35 cellular contexts compared by ENCODE assay signal in genomic region chr1:107073493-107073892, GRCh38. TPM values are rescaled to one million over a fixed set of nuclear protein-coding genes. Genes with fewer than 3 reads are reported as not detected.
DNase-seq lines count a peak whose midpoint lies in the region; ATAC-seq, FAIRE-seq and TF ChIP-seq lines count a peak whose summit lies in the region.
"Had no signal": no experiment of that assay in that cellular context is flagged by ENCODE, and none has a peak within 500 bp of the region (broad histone marks: within the 10 kb centered on the region; RNA-seq: fewer than 3 reads in every experiment).

No MANE protein-coding gene starts in this region.

- CTCF ChIA-PET in HepG2 (lab: Yijun Ruan, JAX; ENCODE audit: low intra/inter-chr PET ratio, low total read pairs) (no interaction called here), HEK293 (lab: Yijun Ruan, JAX) (no interaction called here), GM12878 (lab: Yijun Ruan, JAX) (no interaction called here)

- DNase-seq in HepG2 (ENCODE audit: low spot score) (no peak), right lobe of liver (no peak), GM18507 (ENCODE audit: extremely low spot score, insufficient read length, low read depth) (no peak), GM12878 (ENCODE audit: low read depth, low spot score) (no peak), left lobe of liver (ENCODE audit: low spot score) (no peak)
- DNase-seq in stimulated activated CD4-positive, alpha-beta T cell treated with anti-CD3 and anti-CD28 coated beads, Interleukin-4, amount 100 ng/mL, for 4 hours = no peak
- DNase-seq: 8988T; ACHN; AML-193; BE2C; C1 segment of cervical spinal cord; Caco-2; Calu3; CD4-positive, alpha-beta memory T cell; CD4-positive, alpha-beta T cell; CD4-positive, CD25-positive, alpha-beta regulatory T cell; CD8-positive, alpha-beta memory T cell; CD8-positive, alpha-beta T cell; COR-L47; DMS 273 treated with DMSO at 0.1 percent for 48 hours; DMS153; DMS53; DMS79; DMS79 treated with DMSO at 0.1 percent for 48 hours; DND-41; EL had no signal

- H3K27me3 ChIP-seq in HepG2 (ENCODE audit: control insufficient read depth in 1 of 2, insufficient read depth in 2 of 2, low read length in 2 of 2) (no peaks in the 10 kb centered on the region), right lobe of liver (no peaks in the 10 kb centered on the region), GM12878 (replicated peaks in 1 of 2; ENCODE audit: control insufficient read depth in 2 of 2, insufficient read depth in 2 of 2, low read length in 1 of 2) (no peaks in the 10 kb centered on the region)
- H3K27me3 ChIP-seq: BE2C; BLaER1; BLaER1 treated with 17β-estradiol and CSF1 and Interleukin-3, amounts not matched to agents 10 nM and 100 nM had no signal

- FAIRE-seq in HepG2 (lab: Jason Lieb, UNC) (no peak), GM18507 (lab: Jason Lieb, UNC) (peak; percentile 29), GM12878 (lab: Jason Lieb, UNC) (no peak)
- FAIRE-seq: A204.1, A549, D721Med had no signal

- ATAC-seq in HepG2 (no peak), right lobe of liver (no peak), GM12878 (no peak), left lobe of liver (no peak), HG03432 (IDR thresholded peaks at IDR 0.05; ENCODE audit: unreplicated experiment) (no peak)
- ATAC-seq: A549; CD8-positive, alpha-beta T cell had no signal

- H3K79me2 ChIP-seq in HepG2 (ENCODE audit: insufficient read depth, low read length) (no peaks in the 10 kb centered on the region), GM12878 (ENCODE audit: control insufficient read depth, insufficient read depth, low read length) (no peaks in the 10 kb centered on the region)

- H3K27ac ChIP-seq in HepG2 (ENCODE audit: extremely low read length, insufficient read depth, low read length) (no peak overlapping the region), right lobe of liver (no peak overlapping the region), HEK293 (ENCODE audit: extremely low read depth, low read depth, low read length) (no peak overlapping the region), GM12878 (ENCODE audit: control insufficient read depth, insufficient read depth) (no peak overlapping the region)
- H3K27ac ChIP-seq: 22Rv1; A549; BLaER1; BLaER1 treated with 17β-estradiol and CSF1 and Interleukin-3, amounts not matched to agents 10 nM and 100 nM; C4-2B had no signal

- H3K4me3 ChIP-seq in HepG2 (replicated peaks in 1 of 3; ENCODE audit: insufficient read depth in 1 of 3, low read depth in 2 of 3, low read length in 3 of 3) = no peak overlapping the region
- H3K4me3 ChIP-seq in right lobe of liver = no peak overlapping the region
- H3K4me3 ChIP-seq in HEK293 (ENCODE audit: low read depth, low read length) = no peak overlapping the region
- no peak overlapping the region for H3K4me3 ChIP-seq in GM12878
- H3K4me3 ChIP-seq: A549; BLaER1; BLaER1 treated with 17β-estradiol and CSF1 and Interleukin-3, amounts not matched to agents 10 nM and 100 nM had no signal

- TF ChIP-seq RAD21 in HepG2 (CRISPR knock-in tag; IDR thresholded peaks at IDR 0.05) = no peak
- no peak for TF ChIP-seq RAD21 in GM12878 (IDR thresholded peaks at IDR 0.05; ENCODE audit: insufficient read depth, low read depth, low read length)

- no peak overlapping the region for H2AFZ ChIP-seq in HepG2 (ENCODE audit: low read length)
- no peak overlapping the region for H2AFZ ChIP-seq in GM12878 (ENCODE audit: control insufficient read depth, low read depth, low read length)

- H4K20me1 ChIP-seq in HepG2 (ENCODE audit: insufficient read depth, low read length) (no peaks in the 10 kb centered on the region), GM12878 (ENCODE audit: control insufficient read depth, insufficient read depth) (no peaks in the 10 kb centered on the region)
- H4K20me1 ChIP-seq: BLaER1; BLaER1 treated with 17β-estradiol and CSF1 and Interleukin-3, amounts not matched to agents 10 nM and 100 nM had no signal

- H3K4me1 ChIP-seq in HepG2 (ENCODE audit: insufficient read depth, low read length) (no peaks in the 10 kb centered on the region), right lobe of liver (no peaks in the 10 kb centered on the region), HEK293 (ENCODE audit: control insufficient read depth, insufficient read depth, low read length) (no peaks in the 10 kb centered on the region), GM12878 (ENCODE audit: control insufficient read depth, insufficient read depth, low read length) (no peaks in the 10 kb centered on the region)
- H3K4me1 ChIP-seq: A549; BE2C; BLaER1; BLaER1 treated with 17β-estradiol and CSF1 and Interleukin-3, amounts not matched to agents 10 nM and 100 nM; Caco-2 had no signal

- under 1% methylated on average over 4 of the region's 4 CpGs for WGBS in HepG2 (ENCODE audit: low lambda C conversion rate)
- WGBS in right lobe of liver (ENCODE audit: insufficient coverage, low coverage, low lambda C conversion rate, missing lambda C conversion rate) = 42% methylated on average over 4 of the region's 4 CpGs
- 29% methylated on average over 4 of the region's 4 CpGs for WGBS in GM12878 (ENCODE audit: insufficient coverage, insufficient replicate concordance, low lambda C conversion rate, missing lambda C conversion rate)

- no peak for TF ChIP-seq POLR2A in HepG2 (IDR thresholded peaks at IDR 0.05; ENCODE audit: insufficient read depth in 1 of 2, low read depth in 2 of 2, low read length in 2 of 2)
- TF ChIP-seq POLR2A in right lobe of liver (IDR thresholded peaks at IDR 0.05) = no peak
- no peak for TF ChIP-seq POLR2A in GM12878 (IDR thresholded peaks at IDR 0.05; ENCODE audit: low read depth, low read length)

- TF ChIP-seq CTCF in HepG2 (CRISPR knock-in tag; IDR thresholded peaks at IDR 0.05) (no peak), right lobe of liver (IDR thresholded peaks at IDR 0.05) (no peak), HEK293 (tag by site-specific recombination; IDR thresholded peaks at IDR 0.05) (no peak), GM12878 (IDR thresholded peaks at IDR 0.05 in 2 of 3, conservative IDR thresholded peaks at IDR 0.05 in 1 of 3; ENCODE audit: control insufficient read depth in 2 of 3, extremely low read depth in 1 of 3, insufficient read depth in 1 of 3, low read depth in 3 of 3, low read length in 3 of 3) (no peak)

- in situ Hi-C loops in HepG2 (cut with HindIII; ENCODE audit: extremely low pct_ligation_motif_present, low pct_unique_long_range_greater_than_20kb) = no loop called here
- in situ Hi-C loops in GM12878 (cut with MboI) = no loop called here

- POLR2A ChIA-PET in HepG2 (lab: Yijun Ruan, JAX) (no interaction called here), HEK293 (lab: Yijun Ruan, JAX) (no interaction called here), GM12878 (lab: Charles Lee) (no interaction called here)

- H3K9me3 ChIP-seq in HepG2 (ENCODE audit: low read length) (no peaks in the 10 kb centered on the region), right lobe of liver (no peaks in the 10 kb centered on the region), HEK293 (ENCODE audit: control insufficient read depth, insufficient read depth, low read depth, low read length) (no peaks in the 10 kb centered on the region), GM12878 (replicated peaks; ENCODE audit: control insufficient read depth, insufficient read depth, low read length) (no peaks in the 10 kb centered on the region)
- H3K9me3 ChIP-seq: A549; BE2C; BLaER1; BLaER1 treated with 17β-estradiol and CSF1 and Interleukin-3, amounts not matched to agents 10 nM and 100 nM; Caco-2 had no signal

- BruUV-seq in HepG2 (replicated peaks; lab: Mats Ljungman, UMichigan) = no TSS peak
- BruUV-seq in GM12878 (replicated peaks; lab: Mats Ljungman, UMichigan) = no TSS peak

- TF ChIP-seq EP300 in HepG2 (IDR thresholded peaks at IDR 0.05; ENCODE audit: low read depth in 2 of 2, low read length in 2 of 2) (no peak), HepG2 (CRISPR knock-in tag; IDR thresholded peaks at IDR 0.05; ENCODE audit: borderline replicate concordance) (no peak), GM12878 (IDR thresholded peaks at IDR 0.05; ENCODE audit: borderline replicate concordance in 1 of 2, control insufficient read depth in 1 of 2, low read depth in 2 of 2, low read length in 2 of 2) (no peak)

- intact Hi-C loops in HepG2 (cut with micrococcal nuclease; ENCODE audit: unreplicated experiment) = no loop called here
- intact Hi-C loops in right lobe of liver (cut with DNase I) = no loop called here
- intact Hi-C loops in GM12878 (cut with micrococcal nuclease; ENCODE audit: unreplicated experiment) = no loop called here

- RAD21 ChIA-PET in GM12878 (lab: Charles Lee; ENCODE audit: unreplicated experiment) = no interaction called here

- SMC1A ChIA-PET in GM12878 (lab: Charles Lee; ENCODE audit: uncharacterized antibody, unreplicated experiment) = no interaction called here

- H3K36me3 ChIP-seq in HepG2 (replicated peaks in 1 of 2; ENCODE audit: control insufficient read depth in 1 of 2, insufficient read depth in 2 of 2, low read length in 2 of 2) (no peaks in the 10 kb centered on the region), right lobe of liver (no peaks in the 10 kb centered on the region), HEK293 (ENCODE audit: control insufficient read depth in 2 of 2, insufficient read depth in 1 of 2, low read length in 2 of 2) (no peaks in the 10 kb centered on the region), GM12878 (ENCODE audit: control insufficient read depth in 2 of 2, insufficient read depth in 2 of 2, low read length in 1 of 2) (no peaks in the 10 kb centered on the region)
- H3K36me3 ChIP-seq: BE2C; BLaER1; BLaER1 treated with 17β-estradiol and CSF1 and Interleukin-3, amounts not matched to agents 10 nM and 100 nM had no signal

- H3K9ac ChIP-seq in HepG2 (ENCODE audit: insufficient read depth, low read depth, low read length) (no peak overlapping the region), GM12878 (ENCODE audit: control insufficient read depth, insufficient read depth, low read length) (no peak overlapping the region)
- H3K9ac ChIP-seq: BLaER1; BLaER1 treated with 17β-estradiol and CSF1 and Interleukin-3, amounts not matched to agents 10 nM and 100 nM had no signal

- H3K4me2 ChIP-seq in HepG2 (ENCODE audit: low read depth, low read length) (no peak overlapping the region), GM12878 (ENCODE audit: control insufficient read depth, insufficient read depth) (no peak overlapping the region)
- H3K4me2 ChIP-seq: A549; BLaER1; BLaER1 treated with 17β-estradiol and CSF1 and Interleukin-3, amounts not matched to agents 10 nM and 100 nM had no signal

RNA-seq across cellular contexts. Expression of gene PRMT6, which starts 17.0 kb away (rescaled TPM):
- 15.8 and 20.3 TPM in 2 replicates for total RNA-seq in HepG2 (2016; rRNA removed; fragmentation: Illumina TruSeq; extraction: Trizol)
- 1.3 TPM in 2 replicates for total RNA-seq in HepG2 (2016; cell fraction: cytosol; rRNA removed; fragmentation: Illumina TruSeq; extraction: Trizol; ENCODE audit: low read depth)
- total RNA-seq in HepG2 (2016; cell fraction: insoluble cytoplasmic fraction; rRNA removed; fragmentation: Illumina TruSeq; extraction: Trizol) = 17.4 and 20.1 TPM in 2 replicates
- 9.1 and 9.4 TPM in 2 replicates for total RNA-seq in HepG2 (2016; cell fraction: membrane; rRNA removed; fragmentation: Illumina TruSeq; extraction: Trizol)
- 10.0 and 10.4 TPM in 2 replicates for total RNA-seq in HepG2 (2016; cell fraction: nucleus; rRNA removed; fragmentation: Illumina TruSeq; extraction: Trizol)
- polyA plus RNA-seq in HepG2 (2011; rRNA removed) = 8.1 and 8.7 TPM in 2 replicates
- 7.1 and 7.8 TPM in 2 replicates for polyA plus RNA-seq in HepG2 (2011; cell fraction: cytosol; rRNA removed)
- polyA plus RNA-seq in HepG2 (2011; cell fraction: nucleus; rRNA removed) = 2.8 and 3.9 TPM in 2 replicates
- polyA plus RNA-seq in HepG2 (2012) = 8.2 and 12.4 TPM in 2 replicates
- 1.2 and 1.6 TPM in 2 replicates for polyA plus RNA-seq in HepG2 (2016; cell fraction: cytosol; fragmentation: Illumina TruSeq; extraction: Trizol; ENCODE audit: low read depth)
- polyA plus RNA-seq in HepG2 (2016; cell fraction: insoluble cytoplasmic fraction; fragmentation: Illumina TruSeq; extraction: Trizol; ENCODE audit: low read depth) = 27.2 and 29.0 TPM in 2 replicates
- polyA plus RNA-seq in HepG2 (2016; cell fraction: membrane; fragmentation: Illumina TruSeq; extraction: Trizol; ENCODE audit: low read depth) = 6.9 and 7.7 TPM in 2 replicates
- polyA plus RNA-seq in HepG2 (2016; cell fraction: nucleus; fragmentation: Illumina TruSeq; extraction: Trizol; ENCODE audit: insufficient read depth, low read depth) = 13.4 and 15.6 TPM in 2 replicates
- 11.2 and 16.9 TPM in 2 replicates for polyA minus RNA-seq in HepG2 (2011; rRNA and poly(A)+ RNA removed; ENCODE audit: low replicate concordance)
- polyA minus RNA-seq in HepG2 (2011; cell fraction: cytosol; rRNA and poly(A)+ RNA removed) = 6.3 TPM in 2 replicates
- polyA minus RNA-seq in HepG2 (2011; cell fraction: nucleus; rRNA and poly(A)+ RNA removed) = 5.3 and 6.1 TPM in 2 replicates
- total RNA-seq in right lobe of liver = 10 to 100 TPM in 2 of 6 experiments, 1 to 10 TPM in 3, under 1 TPM in 1; 0.97 to 12.7 (median 5.4) TPM
- 24.3 and 24.5 TPM in 2 replicates for total RNA-seq in GM12878 (2013; cell fraction: nucleolus; rRNA removed)
- 33.8 and 34.3 TPM in 2 replicates for total RNA-seq in GM12878 (2014; rRNA removed)
- 21.0 and 21.2 TPM in 2 replicates for total RNA-seq in GM12878 (2014; rRNA removed; fragmentation: Illumina TruSeq; extraction: Trizol)
- total RNA-seq in GM12878 (2021) = 29.9 and 32.8 TPM in 2 replicates
- polyA plus RNA-seq in GM12878 (2011; ENCODE audit: low read depth) = 5.3 TPM
- polyA plus RNA-seq in GM12878 (2011; rRNA removed) = 18.6 and 19.7 TPM in 2 replicates
- 14.0 and 15.9 TPM in 2 replicates for polyA plus RNA-seq in GM12878 (2011; cell fraction: cytosol; rRNA removed)
- 10.3 and 10.8 TPM in 2 replicates for polyA plus RNA-seq in GM12878 (2011; cell fraction: nucleus; rRNA removed)
- 10.3 and 11.8 TPM in 2 replicates for polyA plus RNA-seq in GM12878 (2012)
- polyA plus RNA-seq in GM12878 (2014; fragmentation: Illumina TruSeq; extraction: Trizol) = 26.9 TPM in 2 replicates
- polyA plus RNA-seq in GM12878 (2014; fragmentation: Nextera tagmentation; extraction: Ambion mirVana) = 10 to 100 TPM in 1 of 2 experiments, 1 to 10 TPM in 1; 6.0 to 10.5 TPM
- polyA plus RNA-seq in GM12878 (2014; rRNA removed) = 23.8 and 25.7 TPM in 2 replicates
- 10 to 100 TPM; 37.9 to 38.6 TPM for polyA plus RNA-seq in GM12878 (2016; fragmentation: Nextera tagmentation; extraction: Ambion mirVana)
- polyA minus RNA-seq in GM12878 (2011; rRNA and poly(A)+ RNA removed) = 17.4 and 18.6 TPM in 2 replicates
- 6.4 and 7.8 TPM in 2 replicates for polyA minus RNA-seq in GM12878 (2011; cell fraction: cytosol; rRNA and poly(A)+ RNA removed)
- polyA minus RNA-seq in GM12878 (2011; cell fraction: nucleus; rRNA and poly(A)+ RNA removed) = 16.0 and 21.2 TPM in 2 replicates
- total RNA-seq in left lobe of liver = 5.1 TPM
- polyA plus RNA-seq: A549 had no signal

Comparison
In these comparisons a context has a peak if more than half of its experiments do, and no peak if none do; other contexts are left out.
1. Of the 63 proteins assayed by ChIP-seq in both HepG2 and HEK293: peak only in HepG2: none; only in HEK293: ATF2; in both: none; in neither: 62.